Comparison of ENCODE assay signal across 22 cellular contexts in the genomic region with DNA sequence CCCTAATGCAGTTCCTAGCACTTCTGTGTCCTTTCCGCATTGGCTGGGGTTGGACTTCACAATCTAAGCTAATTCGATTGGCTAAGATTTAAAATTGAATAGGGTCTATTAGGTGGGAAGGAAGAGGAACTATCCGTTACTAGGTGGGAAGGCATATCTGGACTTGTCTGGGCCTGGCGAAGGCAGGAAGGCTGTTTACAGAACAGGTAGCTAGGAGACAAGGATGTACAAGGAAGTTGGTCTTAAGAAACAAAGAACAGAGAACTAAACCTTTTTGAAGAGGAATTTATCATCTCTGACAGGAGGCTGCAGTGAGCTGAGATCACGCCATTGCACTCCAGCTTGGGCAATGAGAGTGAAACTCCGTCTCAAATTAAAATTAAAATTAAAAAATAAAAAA. TPM values are rescaled to one million over a fixed set of nuclear protein-coding genes. Genes with fewer than 3 reads are reported as not detected.
A peak's percentile ranks its signal among the peaks of the same experiment; 100 is the strongest.
DNase-seq lines count a peak whose midpoint lies in the region; FAIRE-seq and TF ChIP-seq lines count a peak whose summit lies in the region.
"Had no signal": no experiment of that assay in that cellular context is flagged by ENCODE, and none has a peak within 500 bp of the region (broad histone marks: within the 10 kb centered on the region; RNA-seq: fewer than 3 reads in every experiment).

No MANE protein-coding gene starts in this region.

- intact Hi-C loops in esophagus squamous epithelium (cut with DNase I) = no loop called here

- H3K36me3 ChIP-seq in bronchial epithelial cell (ENCODE audit: control insufficient read depth, insufficient read depth, low read length) = peaks cover 9% of the 10 kb centered on the region
- H3K36me3 ChIP-seq in esophagus squamous epithelium = peaks cover 0 to 10% (median 0%) of the 10 kb centered on the region in 3 donors
- H3K36me3 ChIP-seq in smooth muscle cell (ENCODE audit: low read depth) = no peaks in the 10 kb centered on the region
- H3K36me3 ChIP-seq: HAP-1 had no signal

- H3K9ac ChIP-seq in smooth muscle cell (ENCODE audit: low read depth) = no peak overlapping the region

- H3K4me1 Mint-ChIP-seq in HFFc6 (ENCODE audit: low read depth) = peaks cover 17% of the 10 kb centered on the region
- H3K4me1 Mint-ChIP-seq: CD14-positive monocyte had no signal

- H3K27ac Mint-ChIP-seq in HFFc6 = no peak overlapping the region
- H3K27ac Mint-ChIP-seq: CD8-positive, alpha-beta T cell had no signal

- no peaks in the 10 kb centered on the region for H3K9me3 Mint-ChIP-seq in HFFc6
- H3K9me3 Mint-ChIP-seq: CD8-positive, alpha-beta T cell had no signal

- H3K4me3 ChIP-seq in bronchial epithelial cell (ENCODE audit: low read depth, low read length) (no peak overlapping the region), esophagus squamous epithelium (no peak overlapping the region), smooth muscle cell (no peak overlapping the region)
- H3K4me3 ChIP-seq: A549, HAP-1 had no signal

- no peaks in the 10 kb centered on the region; the same call in 1 of the 2 replicates for H3K27me3 Mint-ChIP-seq in HFFc6 (ENCODE audit: insufficient read depth)

- H3K27ac ChIP-seq in esophagus squamous epithelium = peak overlapping the region in 3 of 4 donors; percentile 39 to 79 (median 71)
- H3K27ac ChIP-seq in smooth muscle cell (ENCODE audit: low read depth) = peak overlapping the region; percentile 54
- H3K27ac ChIP-seq: A549 had no signal

- H3K27me3 ChIP-seq in bronchial epithelial cell (ENCODE audit: control insufficient read depth, insufficient read depth, low read length) = no peaks in the 10 kb centered on the region
- H3K27me3 ChIP-seq in esophagus squamous epithelium = no peaks in the 10 kb centered on the region
- no peaks in the 10 kb centered on the region for H3K27me3 ChIP-seq in smooth muscle cell (ENCODE audit: low read depth)

- no peak for TF ChIP-seq POLR2A in esophagus squamous epithelium (IDR thresholded peaks at IDR 0.05)

- H3K36me3 Mint-ChIP-seq in HFFc6 (ENCODE audit: low read depth) = peaks cover 35% of the 10 kb centered on the region
- H3K36me3 Mint-ChIP-seq: CD14-positive monocyte; CD8-positive, alpha-beta T cell had no signal

- TF ChIP-seq CTCF in bronchial epithelial cell (IDR thresholded peaks at IDR 0.05; ENCODE audit: insufficient read depth, low read length, severe bottlenecking) = no peak
- no peak for TF ChIP-seq CTCF in esophagus squamous epithelium (IDR thresholded peaks at IDR 0.05)
- TF ChIP-seq CTCF in smooth muscle cell (IDR thresholded peaks at IDR 0.05; ENCODE audit: borderline replicate concordance, insufficient read depth, poor library complexity, severe bottlenecking) = no peak
- no peak for TF ChIP-seq CTCF in HFFc6 (IDR thresholded peaks at IDR 0.05)

- no peak overlapping the region for H3K4me3 Mint-ChIP-seq in HFFc6
- H3K4me3 Mint-ChIP-seq: CD14-positive monocyte; CD8-positive, alpha-beta T cell had no signal

- H2AFZ ChIP-seq in smooth muscle cell (ENCODE audit: low read depth) = no peak overlapping the region

- no peak overlapping the region for H3K4me2 ChIP-seq in smooth muscle cell
- H3K4me2 ChIP-seq: A549 had no signal

- WGBS in esophagus squamous epithelium, 2 donors = 44 to 46% methylated on average over 6 of the region's 6 CpGs
- 83% methylated on average over 6 of the region's 6 CpGs for WGBS in smooth muscle cell (ENCODE audit: low lambda C conversion rate)

- H4K20me1 ChIP-seq in smooth muscle cell (ENCODE audit: low read depth) = no peaks in the 10 kb centered on the region

- no peaks in the 10 kb centered on the region for H3F3A ChIP-seq in smooth muscle cell (ENCODE audit: low read depth)

- DNase-seq in amniotic epithelial cell (ENCODE audit: low read depth) (peak; percentile 13), bronchial epithelial cell (ENCODE audit: low read depth) (peak; percentile 93), esophagus squamous epithelium (lab: John Stamatoyannopoulos, UW) (no peak), smooth muscle cell (lab: John Stamatoyannopoulos, UW; ENCODE audit: unreplicated experiment) (no peak), HFFc6 (no peak), Ammon's horn (ENCODE audit: low spot score) (no peak), GF-D8 (lab: John Stamatoyannopoulos, UW) (no peak)
- DNase-seq: CD8-positive, alpha-beta T cell; COR-L47; DMS153; DMS79 treated with DMSO at 0.1 percent for 48 hours; EL had no signal

- no peak for FAIRE-seq in bronchial epithelial cell (lab: Jason Lieb, UNC)
- FAIRE-seq: A549, D721Med, G401.6, GM12892, GM19239, H1, HepG2, HTR-8/SVneo had no signal

- H3K79me2 ChIP-seq in smooth muscle cell (ENCODE audit: low read depth) = no peaks in the 10 kb centered on the region

- peaks cover 0 to 26% (median 7%) of the 10 kb centered on the region in 3 donors for H3K4me1 ChIP-seq in esophagus squamous epithelium
- H3K4me1 ChIP-seq in smooth muscle cell (ENCODE audit: low read depth) = no peaks in the 10 kb centered on the region
- H3K4me1 ChIP-seq: HAP-1 had no signal

- H3K9me3 ChIP-seq in esophagus squamous epithelium (peaks cover 0 to 15% (median 12%) of the 10 kb centered on the region in 3 donors), smooth muscle cell (replicated peaks; ENCODE audit: low read depth) (no peaks in the 10 kb centered on the region)
- H3K9me3 ChIP-seq: A549, HAP-1 had no signal

RNA-seq across cellular contexts. Expression of a gene that starts 17.3 kb away (rescaled TPM):
- 53.4 and 54.5 TPM in 2 replicates for total RNA-seq in bronchial epithelial cell
- 10 to 100 TPM; 31.3 to 67.7 (median 51.3) TPM for total RNA-seq in esophagus squamous epithelium
- total RNA-seq in smooth muscle cell = 27.2 and 40.3 TPM in 2 replicates
- 19.4 and 27.4 TPM in 2 replicates for polyA plus RNA-seq in smooth muscle cell
- total RNA-seq in HFFc6 (2021; fragmentation: NEBNext Ultra II Directional; extraction: Animal tissue kit (Norgen Biotek cat#: 25700)) = 10 to 100 TPM; 44.5 to 53.0 (median 49.3) TPM

Comparison
In these comparisons a context has a peak if more than half of its experiments do, and no peak if none do; other contexts are left out.
1. DNase-seq: peak in amniotic epithelial cell (single experiment) and bronchial epithelial cell (single experiment); none in esophagus squamous epithelium (single experiment), smooth muscle cell (single experiment), HFFc6 (single experiment), Ammon's horn (single experiment) and GF-D8 (single experiment).